ENCODE assay signal across 8 cellular contexts in genomic region chr17:30278032-30278431, GRCh38. TPM values are rescaled to one million over a fixed set of nuclear protein-coding genes. Genes with fewer than 3 reads are reported as not detected.
DNase-seq lines count a peak whose midpoint lies in the region; ATAC-seq and TF ChIP-seq lines count a peak whose summit lies in the region.

No MANE protein-coding gene starts in this region.

- no peak overlapping the region for H3K4me3 ChIP-seq in thoracic aorta

- peaks cover 2% of the 10 kb centered on the region for H3K36me3 Mint-ChIP-seq in natural killer cell
- H3K36me3 Mint-ChIP-seq in natural killer cell treated with Interleukin-12 subunit alpha and Interleukin-12 subunit beta and Interleukin-15 and Interleukin-18, amount 100 ng/mL, for 72 hours: peaks cover 30% of the 10 kb centered on the region

- peaks cover 3 to 20% of the 10 kb centered on the region in 2 donors for H3K4me1 ChIP-seq in thoracic aorta (ENCODE audit: control insufficient read depth in 1 of 2, low read depth in 2 of 2)

- no peak overlapping the region for H3K27ac ChIP-seq in thoracic aorta

- no peaks in the 10 kb centered on the region for H3K9me3 Mint-ChIP-seq in natural killer cell
- no peaks in the 10 kb centered on the region for H3K9me3 Mint-ChIP-seq in natural killer cell treated with Interleukin-12 subunit alpha and Interleukin-12 subunit beta and Interleukin-15 and Interleukin-18, amount 100 ng/mL, for 72 hours

- peak; percentile 45 for TF ChIP-seq CTCF in natural killer cell (IDR thresholded peaks at IDR 0.05)
- peak; percentile 67 for TF ChIP-seq CTCF in thoracic aorta (IDR thresholded peaks at IDR 0.05)

- no peak overlapping the region for H3K4me3 Mint-ChIP-seq in natural killer cell
- H3K4me3 Mint-ChIP-seq in natural killer cell treated with Interleukin-12 subunit alpha and Interleukin-12 subunit beta and Interleukin-15 and Interleukin-18, amount 100 ng/mL, for 72 hours: no peak overlapping the region

- no peaks in the 10 kb centered on the region for H3K9me3 ChIP-seq in thoracic aorta

- H3K4me1 Mint-ChIP-seq in natural killer cell: peaks cover 9 to 11% of the 10 kb centered on the region in 2 donors
- peaks cover 5 to 7% of the 10 kb centered on the region in 2 donors for H3K4me1 Mint-ChIP-seq in natural killer cell treated with Interleukin-12 subunit alpha and Interleukin-12 subunit beta and Interleukin-15 and Interleukin-18, amount 100 ng/mL, for 72 hours (ENCODE audit: low read depth in 2 of 2)

- no peak for DNase-seq in natural killer cell
- DNase-seq in natural killer cell treated with Interleukin-12 subunit alpha and Interleukin-12 subunit beta and Interleukin-15 and Interleukin-18, amount 100 ng/mL, for 72 hours (ENCODE audit: low spot score): no peak
- peak; percentile 16 for DNase-seq in RPMI7951 (ENCODE audit: low read depth)
- peak; percentile 26 for DNase-seq in globus pallidus (ENCODE audit: low spot score)
- DNase-seq in thoracic aorta (ENCODE audit: low spot score): no peak
- DNase-seq in activated CD4-positive, CD25-positive, alpha-beta regulatory T cell treated with anti-CD3 and anti-CD28 coated beads, Interleukin-2, amount 50 U/mL, for 72 hours: no peak

- peak in 2 of 3 donors; percentile 55 to 78 for ATAC-seq in natural killer cell
- ATAC-seq in natural killer cell treated with Interleukin-12 subunit alpha and Interleukin-12 subunit beta and Interleukin-15 and Interleukin-18, amount 100 ng/mL, for 72 hours: no peak
- ATAC-seq in thoracic aorta (ENCODE audit: insufficient number of reproducible peaks, low FRiP score, low read depth): no peak
- ATAC-seq in GM18498 (IDR thresholded peaks at IDR 0.05; ENCODE audit: unreplicated experiment): no peak
- no peak for ATAC-seq in GM21423 (IDR thresholded peaks at IDR 0.05; ENCODE audit: unreplicated experiment)

- no peaks in the 10 kb centered on the region for H3K27me3 ChIP-seq in thoracic aorta (replicated peaks; ENCODE audit: insufficient read depth)

- no peaks in the 10 kb centered on the region for H3K27me3 Mint-ChIP-seq in natural killer cell (ENCODE audit: low read depth in 2 of 2)
- H3K27me3 Mint-ChIP-seq in natural killer cell treated with Interleukin-12 subunit alpha and Interleukin-12 subunit beta and Interleukin-15 and Interleukin-18, amount 100 ng/mL, for 72 hours: no peaks in the 10 kb centered on the region

- peaks cover 15% of the 10 kb centered on the region for H3K36me3 ChIP-seq in thoracic aorta

- H3K27ac Mint-ChIP-seq in natural killer cell: no peak overlapping the region
- no peak overlapping the region for H3K27ac Mint-ChIP-seq in natural killer cell treated with Interleukin-12 subunit alpha and Interleukin-12 subunit beta and Interleukin-15 and Interleukin-18, amount 100 ng/mL, for 72 hours

- intact Hi-C loops in natural killer cell (cut with micrococcal nuclease): loop anchor here (1.0 kb wide), 2 partner anchors 153 to 174 kb away; no protein-coding TSS in a partner anchor

RNA-seq across cellular contexts. Expression of gene BLMH, which starts 13.7 kb away (rescaled TPM):
- total RNA-seq in natural killer cell (10 to 100 TPM; 44.8 to 52.8 (median 46.7) TPM), thoracic aorta (10 to 100 TPM; 21.5 to 34.6 TPM)
- total RNA-seq in natural killer cell treated with Interleukin-12 subunit alpha and Interleukin-12 subunit beta and Interleukin-15 and Interleukin-18, amount 100 ng/mL, for 72 hours: 10 to 100 TPM; 52.5 to 97.5 TPM
- 25.0 and 26.9 TPM in 2 replicates for total RNA-seq in RPMI7951 (2014; rRNA removed; shearing (Covaris generic))

RNA-seq across cellular contexts. Expression of gene SLC6A4, which starts 42.5 kb away (rescaled TPM):
- total RNA-seq in natural killer cell (1 to 10 TPM in 1 of 3 donors, under 1 TPM in 2; 0.43 to 3.5 (median 0.58) TPM), thoracic aorta (10 to 100 TPM in 1 of 2 donors, 1 to 10 TPM in 1; 1.6 to 15.2 TPM)
- total RNA-seq in natural killer cell treated with Interleukin-12 subunit alpha and Interleukin-12 subunit beta and Interleukin-15 and Interleukin-18, amount 100 ng/mL, for 72 hours: under 1 TPM in 1 of 2 donors, not detected in 1; 0.12 TPM
- not detected in 2 replicates for total RNA-seq in RPMI7951 (2014; rRNA removed; shearing (Covaris generic))

RNA-seq across cellular contexts. Expression of gene TMIGD1, which starts 55.8 kb away (rescaled TPM):
- total RNA-seq in natural killer cell (not detected), thoracic aorta (not detected)
- total RNA-seq in natural killer cell treated with Interleukin-12 subunit alpha and Interleukin-12 subunit beta and Interleukin-15 and Interleukin-18, amount 100 ng/mL, for 72 hours: not detected
- not detected in 2 replicates for total RNA-seq in RPMI7951 (2014; rRNA removed; shearing (Covaris generic))

Comparison
In these comparisons a context has a peak if more than half of its experiments do, and no peak if none do; other contexts are left out.
1. ATAC-seq: peak in natural killer cell (2 of 3); none in natural killer cell treated with Interleukin-12 subunit alpha and Interleukin-12 subunit beta and Interleukin-15 and Interleukin-18, amount 100 ng/mL, for 72 hours (0 of 2), thoracic aorta (single experiment), GM18498 (single experiment) and GM21423 (single experiment).
2. DNase-seq: peak in RPMI7951 (single experiment) and globus pallidus (single experiment); none in natural killer cell (single experiment), natural killer cell treated with Interleukin-12 subunit alpha and Interleukin-12 subunit beta and Interleukin-15 and Interleukin-18, amount 100 ng/mL, for 72 hours (single experiment), thoracic aorta (single experiment) and activated CD4-positive, CD25-positive, alpha-beta regulatory T cell treated with anti-CD3 and anti-CD28 coated beads, Interleukin-2, amount 50 U/mL, for 72 hours (single experiment).